Comparison of ENCODE assay signal across 24 cellular contexts in genomic region chr9:91781116-91781515, GRCh38.
"Had no signal": no experiment of that assay in that cellular context is flagged by ENCODE, and none has a peak within 500 bp of the region (broad histone marks: within the 10 kb centered on the region; RNA-seq: fewer than 3 reads in every experiment).

No MANE protein-coding gene starts in this region.

- H3K27ac Mint-ChIP-seq: activated CD4-positive, alpha-beta memory T cell treated with anti-CD3 and anti-CD28 coated beads, Interleukin-2, amount 10 ng/mL, durations not matched to agents 7 days and 5 days; activated CD4-positive, alpha-beta T cell treated with anti-CD3 and anti-CD28 coated beads, Interleukin-2, amount 10 ng/mL, durations not matched to agents 7 days and 5 days; activated naive CD8-positive, alpha-beta T cell; activated T-cell treated with anti-CD3 and anti-CD28 coated beads, Interleukin-2, amount 50 U/mL, for 72 hours; effector memory CD8-positive, alpha-beta T cell; natural killer cell treated with Interleukin-12 subunit alpha and Interleukin-12 subunit beta and Interleukin-15 and Interleukin-18, amount 100 ng/mL, for 72 hours; stimulated activated naive B cell treated with anti-CD40 and anti-IgM and Interleukin-4, amounts not matched to agents 10 μg/mL and 1 μg/mL and 100 μg/mL, for 72 hours had no signal

- H3K4me1 ChIP-seq: body of pancreas, foreskin keratinocyte, left ventricle myocardium inferior, pancreas had no signal

- ATAC-seq: activated T-cell treated with anti-CD3 and anti-CD28 coated beads, Interleukin-2, amount 50 U/mL, for 72 hours; body of pancreas; effector memory CD8-positive, alpha-beta T cell; foreskin keratinocyte; mucosa of descending colon; natural killer cell treated with Interleukin-12 subunit alpha and Interleukin-12 subunit beta and Interleukin-15 and Interleukin-18, amount 100 ng/mL, for 72 hours; pancreas; stimulated activated naive B cell treated with anti-CD40 and anti-IgM and Interleukin-4, amounts not matched to agents 10 μg/mL and 1 μg/mL and 100 μg/mL, for 72 hours; T-helper 17 cell had no signal

- H3K36me3 ChIP-seq: left ventricle myocardium inferior, pancreas, prostate gland, tibial nerve had no signal

- H3K27me3 ChIP-seq: body of pancreas, foreskin keratinocyte, pancreas, tibial nerve had no signal

- H3K4me1 Mint-ChIP-seq: stimulated activated naive B cell treated with anti-CD40 and anti-IgM and Interleukin-4, amounts not matched to agents 10 μg/mL and 1 μg/mL and 100 μg/mL, for 72 hours had no signal

- H3K9me3 ChIP-seq: body of pancreas, mucosa of descending colon, pancreas, prostate gland, tibial nerve had no signal

- H3K4me3 Mint-ChIP-seq: activated CD4-positive, alpha-beta memory T cell treated with anti-CD3 and anti-CD28 coated beads, Interleukin-2, amount 10 ng/mL, durations not matched to agents 7 days and 5 days; activated CD4-positive, alpha-beta T cell treated with anti-CD3 and anti-CD28 coated beads, Interleukin-2, amount 10 ng/mL, durations not matched to agents 7 days and 5 days; activated naive CD8-positive, alpha-beta T cell; activated T-cell treated with anti-CD3 and anti-CD28 coated beads, Interleukin-2, amount 50 U/mL, for 72 hours; effector memory CD8-positive, alpha-beta T cell; natural killer cell treated with Interleukin-12 subunit alpha and Interleukin-12 subunit beta and Interleukin-15 and Interleukin-18, amount 100 ng/mL, for 72 hours; stimulated activated naive B cell treated with anti-CD40 and anti-IgM and Interleukin-4, amounts not matched to agents 10 μg/mL and 1 μg/mL and 100 μg/mL, for 72 hours; T-helper 17 cell had no signal

- H3K9me3 Mint-ChIP-seq: activated CD4-positive, alpha-beta memory T cell treated with anti-CD3 and anti-CD28 coated beads, Interleukin-2, amount 10 ng/mL, durations not matched to agents 7 days and 5 days; activated T-cell treated with anti-CD3 and anti-CD28 coated beads, Interleukin-2, amount 50 U/mL, for 72 hours; effector memory CD8-positive, alpha-beta T cell; natural killer cell treated with Interleukin-12 subunit alpha and Interleukin-12 subunit beta and Interleukin-15 and Interleukin-18, amount 100 ng/mL, for 72 hours; stimulated activated naive B cell treated with anti-CD40 and anti-IgM and Interleukin-4, amounts not matched to agents 10 μg/mL and 1 μg/mL and 100 μg/mL, for 72 hours had no signal

- DNase-seq: activated CD4-positive, alpha-beta memory T cell treated with anti-CD3 and anti-CD28 coated beads, Interleukin-2, amount 10 ng/mL, durations not matched to agents 7 days and 5 days; activated CD4-positive, alpha-beta T cell treated with anti-CD3 and anti-CD28 coated beads for 1 hour; activated CD4-positive, alpha-beta T cell treated with anti-CD3 and anti-CD28 coated beads, Interleukin-2, amount 10 ng/mL, durations not matched to agents 7 days and 5 days; activated naive CD4-positive, alpha-beta T cell treated with Interleukin-2 at 50 U/mL for 16 hours; activated T-cell treated with anti-CD3 and anti-CD28 coated beads, Interleukin-2, amount 50 U/mL, for 72 hours; anterior cingulate cortex; body of pancreas; cortex of kidney; effector memory CD8-positive, alpha-beta T cell; foreskin keratinocyte; left ventricle myocardium inferior; mesendoderm; mucosa of descending colon; nucleus accumbens; pancreas; stimulated activated CD4-positive, alpha-beta T cell treated with anti-CD3 and anti-CD28 coated beads, Interleukin-1b, Interleukin-23, amount 100 ng/mL, for 48 hours; stimulated activated naive B cell treated with anti-CD40 and anti-IgM and Interleukin-4, amounts not matched to agents 10 μg/mL and 1 μg/mL and 100 μg/mL, for 72 hours; T-helper 17 cell had no signal

- H3K36me3 Mint-ChIP-seq: activated naive CD8-positive, alpha-beta T cell; natural killer cell treated with Interleukin-12 subunit alpha and Interleukin-12 subunit beta and Interleukin-15 and Interleukin-18, amount 100 ng/mL, for 72 hours; stimulated activated naive B cell treated with anti-CD40 and anti-IgM and Interleukin-4, amounts not matched to agents 10 μg/mL and 1 μg/mL and 100 μg/mL, for 72 hours had no signal

- H3K4me3 ChIP-seq: body of pancreas, left ventricle myocardium inferior, lung, mucosa of descending colon, pancreas, prostate gland, smooth muscle cell, tibial nerve had no signal

- H3K27ac ChIP-seq: body of pancreas, foreskin keratinocyte, left ventricle myocardium inferior, pancreas, prostate gland, tibial nerve had no signal
